ENCODE assay signal across 14 cellular contexts in the genomic region with DNA sequence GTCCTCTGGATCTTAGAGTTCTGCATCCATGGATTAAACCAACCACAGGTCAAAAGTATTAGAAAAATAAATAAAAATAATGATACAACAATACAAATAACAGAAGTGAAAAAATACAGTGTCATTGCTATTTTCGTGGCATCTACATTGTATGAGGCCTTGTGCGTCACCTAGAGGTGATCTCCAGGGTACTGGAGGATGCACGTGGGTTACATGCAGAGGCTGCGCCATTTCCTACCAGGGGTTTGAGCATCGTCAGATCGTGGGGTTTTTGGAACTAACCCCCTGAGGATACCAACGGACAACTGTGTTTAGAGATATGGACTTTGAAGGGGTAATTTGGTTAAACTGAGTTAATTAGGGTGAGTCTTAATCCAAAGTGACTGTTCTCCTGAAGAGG.
A peak's percentile ranks its signal among the peaks of the same experiment; 100 is the strongest.
DNase-seq lines count a peak whose midpoint lies in the region; ATAC-seq and TF ChIP-seq lines count a peak whose summit lies in the region.
"Had no signal": no experiment of that assay in that cellular context is flagged by ENCODE, and none has a peak within 500 bp of the region (broad histone marks: within the 10 kb centered on the region; RNA-seq: fewer than 3 reads in every experiment).

No MANE protein-coding gene starts in this region.

- ATAC-seq in HG02759 (IDR thresholded peaks at IDR 0.05; ENCODE audit: unreplicated experiment), result no peak
- ATAC-seq: K562 had no signal

- DNase-seq in BE2C, result no peak
- DNase-seq in GM12864 (ENCODE audit: low read depth), result no peak
- peak; percentile 33 for DNase-seq in NCI-H82 treated with DMSO at 0.1 percent for 48 hours (lab: John Stamatoyannopoulos, UW; ENCODE audit: unreplicated experiment)
- DNase-seq in cerebellar nuclear complex (lab: John Stamatoyannopoulos, UW), result no peak
- no peak for DNase-seq in HuH-7 (ENCODE audit: low spot score)
- no peak for DNase-seq in SKM-1 treated with dmso at 0.1 percent for 144 hours (lab: John Stamatoyannopoulos, UW; ENCODE audit: unreplicated experiment)
- DNase-seq: 8988T, AML-193, DMS53 had no signal

- TF ChIP-seq CTCF in BE2C (IDR thresholded peaks at IDR 0.05; ENCODE audit: low read depth, low read length), result 0 out of 2 replicates have a peak, but pooled peaks have one; percentile 6
- peak; percentile 23 for TF ChIP-seq CTCF in GM12864 (IDR thresholded peaks at IDR 0.05; ENCODE audit: low read depth, low read length, missing control alignments)
- TF ChIP-seq CTCF in VCaP (conservative IDR thresholded peaks at IDR 0.05), result no peak

- H3K27ac ChIP-seq in VCaP, result peak overlapping the region; percentile 48
- H3K27ac ChIP-seq: HL-60 had no signal

- no peak overlapping the region for H3K4me3 ChIP-seq in BE2C (ENCODE audit: low read depth, low read length)
- H3K4me3 ChIP-seq in GM12864 (ENCODE audit: low read depth, low read length), result no peak overlapping the region
- H3K4me3 ChIP-seq: HAP-1, K562 had no signal

- no peaks in the 10 kb centered on the region for H3K9me3 ChIP-seq in BE2C
- H3K9me3 ChIP-seq: HAP-1 had no signal

- peaks cover 74% of the 10 kb centered on the region for H3K27me3 ChIP-seq in BE2C

- no peaks in the 10 kb centered on the region for H3K36me3 ChIP-seq in BE2C
- H3K36me3 ChIP-seq: HAP-1 had no signal

- no peaks in the 10 kb centered on the region for H3K4me1 ChIP-seq in BE2C
- H3K4me1 ChIP-seq: HAP-1 had no signal
